7 cellular contexts compared by ENCODE assay signal in genomic region chr2:224586127-224586702, GRCh38.
A peak's percentile ranks its signal among the peaks of the same experiment; 100 is the strongest.
DNase-seq lines count a peak whose midpoint lies in the region; FAIRE-seq and TF ChIP-seq lines count a peak whose summit lies in the region.

No MANE protein-coding gene starts in this region.

- TF ChIP-seq POLR2A in H54 (IDR thresholded peaks at IDR 0.05; ENCODE audit: low read depth, low read length) (no peak), erythroblast (IDR thresholded peaks at IDR 0.05; ENCODE audit: low read length) (peak; percentile 74)

- no peak for DNase-seq in H54 (ENCODE audit: insufficient read length, low spot score)
- no peak for DNase-seq in RWPE1 (ENCODE audit: low spot score)
- peak; percentile 58 to 66 for DNase-seq in erythroblast (lab: John Stamatoyannopoulos, UW)
- peak; percentile 2 for DNase-seq in putamen (ENCODE audit: low spot score)
- no peak for DNase-seq in HCEC 1CT
- no peak for DNase-seq in kidney glomerular epithelial cell (lab: John Stamatoyannopoulos, UW)
- DNase-seq in COR-L47 (lab: John Stamatoyannopoulos, UW), result no peak

- peak; percentile 30 for FAIRE-seq in H54 (lab: Jason Lieb, UNC)

- CTCF ChIA-PET in RWPE1 (lab: Yijun Ruan, JAX), result interaction anchor here (0.6 to 0.9 kb wide), 3 partner anchors 137 to 809 kb away, joined by 3 to 4 read pairs (median 3); no protein-coding TSS in a partner anchor

- POLR2A ChIA-PET in RWPE1 (lab: Yijun Ruan, JAX; ENCODE audit: low non-redundant PET), result no interaction called here

- peak overlapping the region; percentile 94 for H3K27ac ChIP-seq in RWPE1

- TF ChIP-seq CTCF in RWPE1 (conservative IDR thresholded peaks at IDR 0.05; ENCODE audit: low read depth), result no peak

Comparison
In these comparisons a context has a peak if more than half of its experiments do, and no peak if none do; other contexts are left out.
1. DNase-seq: peak in erythroblast (2 of 2) and putamen (single experiment); none in H54 (single experiment), RWPE1 (single experiment), HCEC 1CT (single experiment), kidney glomerular epithelial cell (single experiment) and COR-L47 (single experiment).